ENCODE assay signal across 14 cellular contexts in genomic region chr11:123543796-123544195, GRCh38.
DNase-seq lines count a peak whose midpoint lies in the region; ATAC-seq and TF ChIP-seq lines count a peak whose summit lies in the region.
"Had no signal": no experiment of that assay in that cellular context is flagged by ENCODE, and none has a peak within 500 bp of the region (broad histone marks: within the 10 kb centered on the region; RNA-seq: fewer than 3 reads in every experiment).

No MANE protein-coding gene starts in this region.

- no peaks in the 10 kb centered on the region for H3K9me3 ChIP-seq in adrenal gland (replicated peaks in 1 of 3)
- H3K9me3 ChIP-seq in spleen: no peaks in the 10 kb centered on the region
- H3K9me3 ChIP-seq: neutrophil, SJCRH30 had no signal

- intact Hi-C loops in adrenal gland (cut with DNase I): no loop called here
- intact Hi-C loops in spleen (cut with DNase I; ENCODE audit: low total_unique reads): no loop called here

- H3K27me3 ChIP-seq in adrenal gland: no peaks in the 10 kb centered on the region
- no peaks in the 10 kb centered on the region for H3K27me3 ChIP-seq in spleen (replicated peaks in 1 of 7)
- H3K27me3 ChIP-seq: neutrophil, SJCRH30 had no signal

- H3K36me3 ChIP-seq in adrenal gland (replicated peaks in 1 of 2): no peaks in the 10 kb centered on the region
- H3K36me3 ChIP-seq in spleen: no peaks in the 10 kb centered on the region
- H3K36me3 ChIP-seq: neutrophil, SJCRH30 had no signal

- peaks cover 56 to 84% of the 10 kb centered on the region in 2 donors for H3K4me1 ChIP-seq in adrenal gland (replicated peaks in 1 of 2)
- no peaks in the 10 kb centered on the region for H3K4me1 ChIP-seq in spleen
- H3K4me1 ChIP-seq: SJCRH30 had no signal

- H3K27ac ChIP-seq in adrenal gland (peak overlapping the region; percentile 50 to 91 (median 89)), spleen (no peak overlapping the region)
- H3K27ac ChIP-seq: neutrophil, SJCRH30 had no signal

- no peak overlapping the region for H3K4me3 ChIP-seq in adrenal gland
- no peak overlapping the region for H3K4me3 ChIP-seq in fibroblast of villous mesenchyme (ENCODE audit: low read depth, low read length)
- no peak overlapping the region for H3K4me3 ChIP-seq in spleen
- H3K4me3 ChIP-seq: SJCRH30 had no signal

- ATAC-seq in HG02642 (IDR thresholded peaks at IDR 0.05; ENCODE audit: poor library complexity, unreplicated experiment) (no peak), GM21390 (IDR thresholded peaks at IDR 0.05; ENCODE audit: unreplicated experiment) (no peak)

- 41 to 47% (median 45%) methylated on average over 4 of the region's 4 CpGs for WGBS in adrenal gland, 4 donors
- 74 to 84% (median 81%) methylated on average over 4 of the region's 4 CpGs for WGBS in spleen, 5 donors

- TF ChIP-seq CTCF in AG09319 (IDR thresholded peaks at IDR 0.05; ENCODE audit: low read depth, low read length) (no peak), adrenal gland (IDR thresholded peaks at IDR 0.05) (no peak), fibroblast of villous mesenchyme (IDR thresholded peaks at IDR 0.05; ENCODE audit: insufficient read depth, low read depth, low read length) (no peak), spleen (IDR thresholded peaks at IDR 0.05 in 8 of 11, conservative IDR thresholded peaks at IDR 0.05 in 3 of 11) (no peak)

- TF ChIP-seq POLR2A in adrenal gland (IDR thresholded peaks at IDR 0.05): peak in 1 of 2 donors; percentile 48
- no peak for TF ChIP-seq POLR2A in spleen (IDR thresholded peaks at IDR 0.05)

- DNase-seq in AG09319 (ENCODE audit: extremely low read depth, low read depth) (peak; percentile 89), HT1080 (ENCODE audit: low read depth) (peak; percentile 76), adrenal gland (peak in 6 of 7 donors; percentile 65 to 77 (median 70)), fibroblast of villous mesenchyme (ENCODE audit: low read depth) (peak; percentile 67), spleen (no peak), cerebellar nuclear complex (lab: John Stamatoyannopoulos, UW) (no peak)
- DNase-seq: activated CD4-positive, alpha-beta T cell treated with anti-CD3 and anti-CD28 coated beads for 1 hour; CD4-positive, CD25-positive, alpha-beta regulatory T cell; NCI-H1092 treated with DMSO at 0.1 percent for 48 hours; NCI-H526 treated with DMSO at 0.1 percent for 48 hours; SJCRH30 had no signal

Comparison
In these comparisons a context has a peak if more than half of its experiments do, and no peak if none do; other contexts are left out.
1. DNase-seq: peak in AG09319 (single experiment), HT1080 (single experiment), adrenal gland (6 of 7) and fibroblast of villous mesenchyme (single experiment); none in spleen (single experiment) and cerebellar nuclear complex (0 of 2).
2. H3K27ac ChIP-seq: peak in adrenal gland (5 of 5); none in spleen (0 of 8).